8 cellular contexts compared by ENCODE assay signal in the genomic region with DNA sequence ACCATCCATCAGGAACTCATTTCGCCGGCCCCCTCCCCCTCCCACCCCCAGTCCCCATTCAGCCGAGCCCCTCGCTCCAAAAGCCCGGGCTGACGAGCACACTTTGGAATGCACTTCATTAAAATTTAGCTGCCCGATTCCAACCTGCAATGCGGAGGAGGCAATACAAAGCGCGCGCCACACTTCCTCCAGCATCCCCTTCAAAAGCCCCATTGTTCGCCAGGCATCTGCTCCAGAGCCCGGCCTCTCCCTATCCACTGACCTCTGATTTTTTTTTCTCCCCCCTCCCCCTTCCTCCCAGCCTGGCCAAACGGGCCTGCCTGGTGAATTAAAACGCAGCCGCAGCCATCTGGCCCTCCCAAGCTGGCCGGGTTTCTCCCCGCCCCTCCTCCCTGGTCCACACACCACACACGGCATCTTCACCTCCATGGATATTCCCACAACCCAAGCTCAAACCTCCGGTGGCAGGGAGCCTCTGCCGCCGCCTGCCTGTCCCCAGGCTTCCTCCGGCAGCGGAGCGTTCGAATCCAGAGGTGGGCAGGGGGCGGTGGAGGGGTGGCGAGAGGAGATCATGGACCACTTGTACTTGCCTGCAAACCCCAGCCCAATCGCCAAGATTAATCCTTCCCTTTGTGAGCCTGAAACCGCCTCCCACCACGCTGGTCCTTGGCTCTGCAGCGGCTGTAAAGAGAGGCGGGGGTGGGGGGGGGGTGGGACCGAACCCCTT.
DNase-seq lines count a peak whose midpoint lies in the region; TF ChIP-seq lines count a peak whose summit lies in the region.

No MANE protein-coding gene starts in this region.

- no peaks in the 10 kb centered on the region for H3K9me2 ChIP-seq in OCI-LY7 (ENCODE audit: insufficient read depth, low read length)

- H3K27ac ChIP-seq in cardiac muscle cell (no peak overlapping the region), ovary (no peak overlapping the region), OCI-LY7 (ENCODE audit: low read depth, low read length, poor library complexity, severe bottlenecking) (no peak overlapping the region)

- H3K36me3 ChIP-seq in cardiac muscle cell (no peaks in the 10 kb centered on the region), ovary (no peaks in the 10 kb centered on the region), OCI-LY7 (ENCODE audit: insufficient read depth, low read length) (no peaks in the 10 kb centered on the region)

- H2AFZ ChIP-seq in OCI-LY7 (ENCODE audit: low read length) = no peak overlapping the region

- intact Hi-C loops in ovary (cut with DNase I) (no loop called here), OCI-LY7 (cut with micrococcal nuclease; ENCODE audit: unreplicated experiment) (no loop called here)
- intact Hi-C loops in activated T-helper 1 cell treated with anti-CD3 and anti-CD28 coated beads, Interleukin-12 subunit alpha, Interleukin-12 subunit beta, Interleukin-2, Interleukin-4 antibody, amounts not matched to agents 30 ng/mL and 10 ng/mL and 1 ng/mL, durations not matched to agents 14 hours and 24 hours and 36 hours (cut with micrococcal nuclease) = no loop called here

- TF ChIP-seq CTCF in cardiac muscle cell (IDR thresholded peaks at IDR 0.05; ENCODE audit: low read depth, low read length) = no peak
- TF ChIP-seq CTCF in ovary (IDR thresholded peaks at IDR 0.05) = no peak
- no peak for TF ChIP-seq CTCF in OCI-LY7 (conservative IDR thresholded peaks at IDR 0.05; ENCODE audit: low read length)

- H3K27me3 ChIP-seq in cardiac muscle cell (peaks cover 46% of the 10 kb centered on the region), ovary (no peaks in the 10 kb centered on the region)

- H3K9me3 Mint-ChIP-seq in activated T-helper 1 cell treated with anti-CD3 and anti-CD28 coated beads, Interleukin-12 subunit alpha, Interleukin-12 subunit beta, Interleukin-2, Interleukin-4 antibody, amounts not matched to agents 30 ng/mL and 10 ng/mL and 1 ng/mL, durations not matched to agents 14 hours and 24 hours and 36 hours = no peaks in the 10 kb centered on the region

- H3K36me3 Mint-ChIP-seq in activated T-helper 1 cell treated with anti-CD3 and anti-CD28 coated beads, Interleukin-12 subunit alpha, Interleukin-12 subunit beta, Interleukin-2, Interleukin-4 antibody, amounts not matched to agents 30 ng/mL and 10 ng/mL and 1 ng/mL, durations not matched to agents 14 hours and 24 hours and 36 hours (ENCODE audit: low read depth) = no peaks in the 10 kb centered on the region

- no TSS peak for BruUV-seq in OCI-LY7 (replicated peaks; lab: Mats Ljungman, UMichigan)

- no peaks in the 10 kb centered on the region for H4K20me1 ChIP-seq in OCI-LY7 (ENCODE audit: insufficient read depth, low read length)

- peak overlapping the region; percentile 27 for H3K4me3 ChIP-seq in cardiac muscle cell
- peak overlapping the region; percentile 28 for H3K4me3 ChIP-seq in ovary
- H3K4me3 ChIP-seq in OCI-LY7 (ENCODE audit: low read depth, low read length, poor library complexity, severe bottlenecking) = no peak overlapping the region

- TF ChIP-seq POLR2A in ovary (IDR thresholded peaks at IDR 0.05) = no peak

- WGBS in ovary, 3 donors = 1 to 6% (median 2%) methylated on average over 32 to 34 of the region's 34 CpGs

- H3K27ac Mint-ChIP-seq in activated T-helper 1 cell treated with anti-CD3 and anti-CD28 coated beads, Interleukin-12 subunit alpha, Interleukin-12 subunit beta, Interleukin-2, Interleukin-4 antibody, amounts not matched to agents 30 ng/mL and 10 ng/mL and 1 ng/mL, durations not matched to agents 14 hours and 24 hours and 36 hours = no peak overlapping the region

- H3K4me1 Mint-ChIP-seq in activated T-helper 1 cell treated with anti-CD3 and anti-CD28 coated beads, Interleukin-12 subunit alpha, Interleukin-12 subunit beta, Interleukin-2, Interleukin-4 antibody, amounts not matched to agents 30 ng/mL and 10 ng/mL and 1 ng/mL, durations not matched to agents 14 hours and 24 hours and 36 hours (ENCODE audit: low read depth) = no peaks in the 10 kb centered on the region

- H3K79me2 ChIP-seq in OCI-LY7 (ENCODE audit: insufficient read depth, low read depth, low read length) = no peaks in the 10 kb centered on the region

- H3K27me3 Mint-ChIP-seq in activated T-helper 1 cell treated with anti-CD3 and anti-CD28 coated beads, Interleukin-12 subunit alpha, Interleukin-12 subunit beta, Interleukin-2, Interleukin-4 antibody, amounts not matched to agents 30 ng/mL and 10 ng/mL and 1 ng/mL, durations not matched to agents 14 hours and 24 hours and 36 hours (ENCODE audit: insufficient read depth) = peaks cover 13% of the 10 kb centered on the region

- H3K4me3 Mint-ChIP-seq in activated T-helper 1 cell treated with anti-CD3 and anti-CD28 coated beads, Interleukin-12 subunit alpha, Interleukin-12 subunit beta, Interleukin-2, Interleukin-4 antibody, amounts not matched to agents 30 ng/mL and 10 ng/mL and 1 ng/mL, durations not matched to agents 14 hours and 24 hours and 36 hours = no peak overlapping the region

- peak; percentile 2 for DNase-seq in DMS153 (lab: John Stamatoyannopoulos, UW)
- DNase-seq in RPMI7951 (ENCODE audit: low read depth) = peak; percentile 36
- DNase-seq in cardiac muscle cell (ENCODE audit: low read depth in 1 of 2, low spot score in 1 of 2) = peak; percentile 24 to 66
- DNase-seq in ovary = peak in 2 of 5 donors; percentile 23 to 31
- no peak for DNase-seq in activated T-helper 1 cell treated with anti-CD3 and anti-CD28 coated beads, Interleukin-12 subunit alpha, Interleukin-12 subunit beta, Interleukin-2, Interleukin-4 antibody, amounts not matched to agents 30 ng/mL and 10 ng/mL and 1 ng/mL, durations not matched to agents 14 hours and 24 hours and 36 hours (ENCODE audit: low spot score)
- no peak for DNase-seq in NCI-H2029 (lab: John Stamatoyannopoulos, UW)
- DNase-seq in OCI-LY7 (ENCODE audit: low spot score) = no peak
- no peak for DNase-seq in NCI-H345 treated with DMSO at 0.1 percent for 48 hours (lab: John Stamatoyannopoulos, UW; ENCODE audit: unreplicated experiment)

- peaks cover 15% of the 10 kb centered on the region for H3K4me1 ChIP-seq in cardiac muscle cell (ENCODE audit: low read depth)
- H3K4me1 ChIP-seq in ovary (ENCODE audit: insufficient read depth) = peaks cover 3% of the 10 kb centered on the region
- no peaks in the 10 kb centered on the region for H3K4me1 ChIP-seq in OCI-LY7 (ENCODE audit: insufficient read depth, low read length, poor library complexity, severe bottlenecking)

- CTCF ChIA-PET in OCI-LY7 (lab: Charles Lee; ENCODE audit: unreplicated experiment) = no interaction called here

- no peaks in the 10 kb centered on the region for H3K9me3 ChIP-seq in cardiac muscle cell (ENCODE audit: low read depth)
- no peaks in the 10 kb centered on the region for H3K9me3 ChIP-seq in ovary
- no peaks in the 10 kb centered on the region for H3K9me3 ChIP-seq in OCI-LY7 (ENCODE audit: low read length)

- no peak overlapping the region for H3K4me2 ChIP-seq in OCI-LY7 (ENCODE audit: low read length)

- TF ChIP-seq EP300 in ovary (IDR thresholded peaks at IDR 0.05) = no peak

- POLR2A ChIA-PET in OCI-LY7 (lab: Charles Lee) = no interaction called here

Comparison
In these comparisons a context has a peak if more than half of its experiments do, and no peak if none do; other contexts are left out.
1. DNase-seq: peak in DMS153 (single experiment), RPMI7951 (single experiment) and cardiac muscle cell (2 of 2); none in activated T-helper 1 cell treated with anti-CD3 and anti-CD28 coated beads, Interleukin-12 subunit alpha, Interleukin-12 subunit beta, Interleukin-2, Interleukin-4 antibody, amounts not matched to agents 30 ng/mL and 10 ng/mL and 1 ng/mL, durations not matched to agents 14 hours and 24 hours and 36 hours (single experiment), NCI-H2029 (single experiment), OCI-LY7 (single experiment) and NCI-H345 treated with DMSO at 0.1 percent for 48 hours (single experiment).